In the genomic region with DNA sequence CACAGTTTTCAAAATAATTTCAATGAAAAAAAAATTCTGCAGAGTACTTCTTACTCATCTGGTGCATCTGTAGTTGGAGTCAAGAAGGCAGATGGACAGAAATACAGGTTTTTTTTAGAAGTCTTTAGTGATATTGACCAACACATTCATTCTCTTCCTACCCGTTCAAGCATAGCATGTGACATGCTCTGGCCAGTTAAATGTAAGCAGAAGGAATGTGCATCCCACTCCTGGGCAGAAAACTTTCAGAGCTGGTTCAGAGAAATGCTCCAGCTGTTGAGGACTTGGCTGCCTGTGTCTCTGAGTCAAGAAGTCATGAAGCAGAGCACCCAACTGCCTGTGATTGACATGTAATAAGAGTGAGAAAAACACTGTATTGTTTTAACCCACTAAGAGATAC, we compare ENCODE assay signal across 12 cellular contexts.
"Had no signal": no experiment of that assay in that cellular context is flagged by ENCODE, and none has a peak within 500 bp of the region (broad histone marks: within the 10 kb centered on the region; RNA-seq: fewer than 3 reads in every experiment).

No MANE protein-coding gene starts in this region.

- FAIRE-seq: frontal cortex had no signal

- H3K4me2 ChIP-seq: hepatocyte, SK-N-SH had no signal

- ATAC-seq: activated T-helper 17 cell treated with anti-CD3 and anti-CD28 coated beads, Interleukin-2, amount 50 U/mL, for 72 hours; mucosa of descending colon had no signal

- H2AFZ ChIP-seq: hepatocyte had no signal

- H3K4me1 ChIP-seq: psoas muscle had no signal

- DNase-seq: activated CD4-positive, alpha-beta T cell treated with anti-CD3 and anti-CD28 coated beads for 48 hours; amygdala; dorsolateral prefrontal cortex; mammary epithelial cell; mucosa of descending colon; occipital lobe; psoas muscle; SK-N-SH had no signal

- H3K9ac ChIP-seq: SK-N-SH had no signal

- H3K4me3 ChIP-seq: dorsolateral prefrontal cortex, hepatocyte, mucosa of descending colon, psoas muscle, skin epidermis had no signal

- H3K27ac ChIP-seq: dorsolateral prefrontal cortex, hepatocyte, psoas muscle, skin epidermis had no signal

- H3K27me3 ChIP-seq: dorsolateral prefrontal cortex, hepatocyte had no signal

- H3K9me3 ChIP-seq: mucosa of descending colon, psoas muscle, SK-N-SH had no signal
